ENCODE assay signal across 19 cellular contexts in the genomic region with DNA sequence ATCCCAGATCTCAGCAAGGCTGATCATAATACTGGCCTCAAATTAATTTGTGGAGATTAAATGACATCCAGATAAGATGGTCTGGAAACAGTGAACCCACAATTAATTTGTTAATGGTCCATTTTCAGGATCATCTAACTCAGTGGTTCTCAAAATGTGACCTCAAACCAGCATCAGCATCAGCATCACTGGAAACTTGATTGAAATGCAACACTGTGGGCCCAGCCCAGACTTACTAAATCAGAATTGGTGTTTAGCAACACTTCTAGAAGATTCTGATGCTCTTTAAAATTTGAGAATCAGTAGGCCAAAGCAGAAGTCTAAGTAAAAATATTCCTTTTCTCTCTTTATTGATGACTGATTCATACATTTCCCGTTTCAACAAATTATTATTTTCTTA. TPM values are rescaled to one million over a fixed set of nuclear protein-coding genes. Genes with fewer than 3 reads are reported as not detected.
"Had no signal": no experiment of that assay in that cellular context is flagged by ENCODE, and none has a peak within 500 bp of the region (broad histone marks: within the 10 kb centered on the region; RNA-seq: fewer than 3 reads in every experiment).

No MANE protein-coding gene starts in this region.

- H3K27ac Mint-ChIP-seq: activated naive CD8-positive, alpha-beta T cell treated with anti-CD3 and anti-CD28 coated beads, Interleukin-2, amount 10 ng/mL, durations not matched to agents 7 days and 5 days; activated T-helper 1 cell treated with anti-CD3 and anti-CD28 coated beads, Interleukin-12 subunit alpha, Interleukin-12 subunit beta, Interleukin-2, Interleukin-4 antibody, amounts not matched to agents 30 ng/mL and 10 ng/mL and 1 ng/mL, durations not matched to agents 14 hours and 24 hours and 36 hours; dendritic cell treated with granulocyte-macrophage colony-stimulating factor and Interleukin-4, amounts not matched to agents 40 ng/mL and 50 ng/mL, for 4 days had no signal

- H3K4me3 ChIP-seq: breast epithelium, prostate gland, right lobe of liver, SK-N-MC, tibial artery had no signal

- H3K27me3 ChIP-seq: right lobe of liver had no signal

- H3K27ac ChIP-seq: prostate gland, right lobe of liver, SK-N-MC had no signal

- H3K9me3 ChIP-seq: breast epithelium, prostate gland, right lobe of liver, tibial artery had no signal

- H3K4me1 ChIP-seq: breast epithelium, prostate gland, right lobe of liver had no signal

- H3K4me3 Mint-ChIP-seq: activated naive CD8-positive, alpha-beta T cell treated with anti-CD3 and anti-CD28 coated beads, Interleukin-2, amount 10 ng/mL, durations not matched to agents 7 days and 5 days; activated T-helper 1 cell treated with anti-CD3 and anti-CD28 coated beads, Interleukin-12 subunit alpha, Interleukin-12 subunit beta, Interleukin-2, Interleukin-4 antibody, amounts not matched to agents 30 ng/mL and 10 ng/mL and 1 ng/mL, durations not matched to agents 14 hours and 24 hours and 36 hours; dendritic cell treated with granulocyte-macrophage colony-stimulating factor and Interleukin-4, amounts not matched to agents 40 ng/mL and 50 ng/mL, for 4 days had no signal

- H3K36me3 Mint-ChIP-seq: activated naive CD8-positive, alpha-beta T cell treated with anti-CD3 and anti-CD28 coated beads, Interleukin-2, amount 10 ng/mL, durations not matched to agents 7 days and 5 days had no signal

- H3K4me1 Mint-ChIP-seq: activated naive CD8-positive, alpha-beta T cell treated with anti-CD3 and anti-CD28 coated beads, Interleukin-2, amount 10 ng/mL, durations not matched to agents 7 days and 5 days had no signal

- DNase-seq: activated naive CD8-positive, alpha-beta T cell treated with anti-CD3 and anti-CD28 coated beads, Interleukin-2, amount 10 ng/mL, durations not matched to agents 7 days and 5 days; aorta; effector memory CD4-positive, alpha-beta T cell; hippocampal formation; kidney glomerular epithelial cell; mesendoderm; right lobe of liver; stimulated activated CD4-positive, alpha-beta T cell treated with anti-CD3 and anti-CD28 coated beads, Interleukin-12 subunit alpha, Interleukin-12 subunit beta, amount 100 ng/mL, for 4 hours; stimulated activated CD4-positive, alpha-beta T cell treated with anti-CD3 and anti-CD28 coated beads, Interleukin-2, amount 100 ng/mL, for 24 hours had no signal

- H3K36me3 ChIP-seq: breast epithelium, prostate gland, right lobe of liver, tibial artery had no signal

- H3K9me3 Mint-ChIP-seq: activated naive CD8-positive, alpha-beta T cell treated with anti-CD3 and anti-CD28 coated beads, Interleukin-2, amount 10 ng/mL, durations not matched to agents 7 days and 5 days; activated T-helper 1 cell treated with anti-CD3 and anti-CD28 coated beads, Interleukin-12 subunit alpha, Interleukin-12 subunit beta, Interleukin-2, Interleukin-4 antibody, amounts not matched to agents 30 ng/mL and 10 ng/mL and 1 ng/mL, durations not matched to agents 14 hours and 24 hours and 36 hours; dendritic cell treated with granulocyte-macrophage colony-stimulating factor and Interleukin-4, amounts not matched to agents 40 ng/mL and 50 ng/mL, for 4 days had no signal

RNA-seq across cellular contexts. Expression of a gene that starts 10.7 kb away (rescaled TPM):
- total RNA-seq: activated CD8-positive, alpha-beta memory T cell treated with anti-CD3 and anti-CD28 coated beads for 36 hours; activated naive CD8-positive, alpha-beta T cell treated with anti-CD3 and anti-CD28 coated beads, Interleukin-2, amount 10 ng/mL, durations not matched to agents 7 days and 5 days; activated T-helper 1 cell treated with anti-CD3 and anti-CD28 coated beads, Interleukin-12 subunit alpha, Interleukin-12 subunit beta, Interleukin-2, Interleukin-4 antibody, amounts not matched to agents 30 ng/mL and 10 ng/mL and 1 ng/mL, durations not matched to agents 14 hours and 24 hours and 36 hours; aorta; breast epithelium; cerebellum; osteoblast; prostate gland; right lobe of liver had no signal
- polyA plus RNA-seq: aorta, neural cell had no signal

RNA-seq across cellular contexts. Expression of a gene that starts 17.4 kb away (rescaled TPM):
- total RNA-seq: activated CD8-positive, alpha-beta memory T cell treated with anti-CD3 and anti-CD28 coated beads for 36 hours; activated naive CD8-positive, alpha-beta T cell treated with anti-CD3 and anti-CD28 coated beads, Interleukin-2, amount 10 ng/mL, durations not matched to agents 7 days and 5 days; activated T-helper 1 cell treated with anti-CD3 and anti-CD28 coated beads, Interleukin-12 subunit alpha, Interleukin-12 subunit beta, Interleukin-2, Interleukin-4 antibody, amounts not matched to agents 30 ng/mL and 10 ng/mL and 1 ng/mL, durations not matched to agents 14 hours and 24 hours and 36 hours; aorta; breast epithelium; cerebellum; prostate gland; right lobe of liver had no signal
- polyA plus RNA-seq: aorta, neural cell had no signal

RNA-seq across cellular contexts. Expression of a gene that starts 31.3 kb away (rescaled TPM):
- total RNA-seq: activated CD8-positive, alpha-beta memory T cell treated with anti-CD3 and anti-CD28 coated beads for 36 hours; activated naive CD8-positive, alpha-beta T cell treated with anti-CD3 and anti-CD28 coated beads, Interleukin-2, amount 10 ng/mL, durations not matched to agents 7 days and 5 days; activated T-helper 1 cell treated with anti-CD3 and anti-CD28 coated beads, Interleukin-12 subunit alpha, Interleukin-12 subunit beta, Interleukin-2, Interleukin-4 antibody, amounts not matched to agents 30 ng/mL and 10 ng/mL and 1 ng/mL, durations not matched to agents 14 hours and 24 hours and 36 hours; aorta; breast epithelium; cerebellum; osteoblast; prostate gland; right lobe of liver had no signal
- polyA plus RNA-seq: aorta, neural cell had no signal

RNA-seq across cellular contexts. Expression of a gene that starts 35.2 kb away (rescaled TPM):
- total RNA-seq: activated CD8-positive, alpha-beta memory T cell treated with anti-CD3 and anti-CD28 coated beads for 36 hours; activated naive CD8-positive, alpha-beta T cell treated with anti-CD3 and anti-CD28 coated beads, Interleukin-2, amount 10 ng/mL, durations not matched to agents 7 days and 5 days; activated T-helper 1 cell treated with anti-CD3 and anti-CD28 coated beads, Interleukin-12 subunit alpha, Interleukin-12 subunit beta, Interleukin-2, Interleukin-4 antibody, amounts not matched to agents 30 ng/mL and 10 ng/mL and 1 ng/mL, durations not matched to agents 14 hours and 24 hours and 36 hours; aorta; cerebellum; osteoblast had no signal
- polyA plus RNA-seq: neural cell had no signal

RNA-seq across cellular contexts. Expression of a gene that starts 49.5 kb away (rescaled TPM):
- total RNA-seq: activated CD8-positive, alpha-beta memory T cell treated with anti-CD3 and anti-CD28 coated beads for 36 hours; activated naive CD8-positive, alpha-beta T cell treated with anti-CD3 and anti-CD28 coated beads, Interleukin-2, amount 10 ng/mL, durations not matched to agents 7 days and 5 days; activated T-helper 1 cell treated with anti-CD3 and anti-CD28 coated beads, Interleukin-12 subunit alpha, Interleukin-12 subunit beta, Interleukin-2, Interleukin-4 antibody, amounts not matched to agents 30 ng/mL and 10 ng/mL and 1 ng/mL, durations not matched to agents 14 hours and 24 hours and 36 hours; aorta; breast epithelium; cerebellum; osteoblast; prostate gland; right lobe of liver had no signal
- polyA plus RNA-seq: aorta, neural cell had no signal
